In genomic region chr19:41218615-41219507, GRCh38 we compare ENCODE assay signal across 8 cellular contexts. TPM values are rescaled to one million over a fixed set of nuclear protein-coding genes. Genes with fewer than 3 reads are reported as not detected.
DNase-seq lines count a peak whose midpoint lies in the region; ATAC-seq and TF ChIP-seq lines count a peak whose summit lies in the region.

Gene AXL (plus strand): TSS chr19:41219223. CDS start chr19:41219393, 170 bp downstream.

- intact Hi-C loops in transverse colon (cut with DNase I; ENCODE audit: low total_unique reads): no loop called here

- H3K4me3 ChIP-seq in epithelial cell of esophagus (ENCODE audit: low read length) (peak within 1 kb of the TSS; percentile 65), transverse colon (peak within 1 kb of the TSS; percentile 35 to 55 (median 50))

- TF ChIP-seq POLR2A in transverse colon (IDR thresholded peaks at IDR 0.05): peak; percentile 62

- H3K36me3 ChIP-seq in transverse colon: no peaks in the 10 kb centered on the region

- peaks cover 29% of the 10 kb centered on the region for H3K27me3 ChIP-seq in transverse colon

- H3K27ac ChIP-seq in transverse colon: peak within 1 kb of the TSS; percentile 89 to 96 (median 90)

- H3K4me1 ChIP-seq in transverse colon: peaks cover 0 to 28% (median 9%) of the 10 kb centered on the region in 4 donors

- no peaks in the 10 kb centered on the region for H3K9me3 ChIP-seq in transverse colon

- in situ Hi-C loops in transverse colon (cut with MboI; ENCODE audit: low pct_ligation_motif_present in 1 of 4, low pct_unique_long_range_greater_than_20kb in 1 of 4, low sequenced_read_pairs in 3 of 4): no loop called here

- POLR2A ChIA-PET in GM10248 (lab: Yijun Ruan, JAX): no interaction called here

- TF ChIP-seq CTCF in epithelial cell of esophagus (IDR thresholded peaks at IDR 0.05; ENCODE audit: insufficient read depth, low read depth, low read length, missing control alignments) (no peak), transverse colon (IDR thresholded peaks at IDR 0.05) (no peak), GM10248 (IDR thresholded peaks at IDR 0.05; ENCODE audit: control extremely low read depth, extremely low read depth, low read depth, missing control alignments) (no peak)

- no peak for TF ChIP-seq EP300 in transverse colon (IDR thresholded peaks at IDR 0.05; ENCODE audit: low read depth)

- CTCF ChIA-PET in GM10248 (lab: Yijun Ruan, JAX): interaction anchor here (1.0 kb wide), 2 partner anchors 15 kb away, joined by 3 to 4 read pairs; no protein-coding TSS in a partner anchor

- 8% methylated on average over 24 of the region's 32 CpGs; no CpG with 5 or more reads in 1 of the 2 donors for WGBS in transverse colon (ENCODE audit: low coverage in 1 of 2), 2 donors

- ATAC-seq in HG03097 (IDR thresholded peaks at IDR 0.05; ENCODE audit: low FRiP score, unreplicated experiment) (no peak), GM21381 (IDR thresholded peaks at IDR 0.05; ENCODE audit: unreplicated experiment) (no peak)

- DNase-seq in AG08396 (ENCODE audit: low spot score) (peak; percentile 85), OCI-M2 (lab: John Stamatoyannopoulos, UW; ENCODE audit: unreplicated experiment) (peak; percentile 54), epithelial cell of esophagus (ENCODE audit: low read depth) (peak; percentile 98), lung microvascular endothelial cell (ENCODE audit: low read depth in 2 of 2) (peak; percentile 66), transverse colon (peak; percentile 64), GM10248 (ENCODE audit: extremely low spot score) (no peak)

RNA-seq across cellular contexts. Expression of gene AXL, which starts in this region (rescaled TPM):
- total RNA-seq in lung microvascular endothelial cell (2.6 and 27.0 TPM in 2 replicates), transverse colon (10 to 100 TPM; 19.7 to 52.4 (median 25.6) TPM)
